In the genomic region with DNA sequence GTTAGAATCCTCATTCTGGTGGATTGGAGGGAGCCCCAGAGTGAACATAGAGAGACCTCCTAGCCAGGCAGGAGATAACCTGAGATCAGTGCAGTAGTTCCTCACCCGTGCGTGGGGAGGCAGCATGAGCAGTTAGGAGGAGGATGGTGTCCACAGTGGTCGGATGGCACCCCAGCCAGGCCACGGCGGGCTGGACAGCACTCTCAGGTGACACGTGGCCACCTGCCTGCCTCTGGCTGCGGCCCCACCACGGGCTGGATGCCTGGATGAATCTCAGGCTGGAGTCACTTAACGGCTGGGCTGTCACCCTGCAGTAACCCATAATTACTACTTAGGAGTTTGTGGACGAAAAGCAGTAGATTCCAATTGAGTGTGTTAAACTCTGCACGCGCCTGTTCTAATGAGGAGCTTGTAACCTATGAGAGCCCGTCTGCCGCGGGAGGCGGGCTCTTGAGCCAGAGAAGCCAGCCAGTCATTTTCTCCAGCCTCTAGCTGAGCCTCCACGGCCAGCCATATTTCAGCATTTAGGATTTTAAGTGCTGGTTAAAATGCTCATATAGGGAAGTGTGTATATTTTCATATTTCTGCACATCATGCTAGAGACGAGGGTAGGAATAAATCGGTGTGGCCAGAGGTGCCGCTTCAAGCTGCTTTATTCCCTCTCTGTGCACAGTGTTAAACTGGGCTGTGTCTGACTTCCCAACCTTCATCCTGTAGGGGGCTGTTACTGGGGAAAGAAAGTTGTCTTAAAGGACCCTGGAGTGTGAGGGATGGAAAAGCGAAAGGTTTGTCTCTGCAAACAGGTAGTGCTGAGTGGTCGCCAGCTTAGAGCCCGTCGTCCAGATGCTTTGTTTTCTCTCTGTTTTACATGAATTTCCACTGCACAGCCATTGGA, we compare ENCODE assay signal across 17 cellular contexts.
A peak's percentile ranks its signal among the peaks of the same experiment; 100 is the strongest.
DNase-seq lines count a peak whose midpoint lies in the region; ATAC-seq, FAIRE-seq and TF ChIP-seq lines count a peak whose summit lies in the region.
"Had no signal": no experiment of that assay in that cellular context is flagged by ENCODE, and none has a peak within 500 bp of the region (broad histone marks: within the 10 kb centered on the region; RNA-seq: fewer than 3 reads in every experiment).

No MANE protein-coding gene starts in this region.

- ATAC-seq in HepG2 (peak; percentile 61), HG03025 (IDR thresholded peaks at IDR 0.05; ENCODE audit: low FRiP score, unreplicated experiment) (no peak), GM21390 (IDR thresholded peaks at IDR 0.05; ENCODE audit: unreplicated experiment) (no peak)
- ATAC-seq in effector memory CD8-positive, alpha-beta T cell (replicated peaks) = no peak
- ATAC-seq: stimulated activated naive CD8-positive, alpha-beta T cell treated with anti-CD3 and anti-CD28 coated beads, Interleukin-15, amount 100 ng/mL, for 72 hours had no signal

- POLR2A ChIA-PET in HEK293T (lab: Yijun Ruan, JAX) = no interaction called here
- POLR2A ChIA-PET in HepG2 (lab: Yijun Ruan, JAX) = no interaction called here

- no TSS peak for BruUV-seq in HepG2 (replicated peaks; lab: Mats Ljungman, UMichigan)

- no peaks in the 10 kb centered on the region for H3K9me3 Mint-ChIP-seq in effector memory CD8-positive, alpha-beta T cell
- H3K9me3 Mint-ChIP-seq: IgD-negative memory B cell; stimulated activated naive CD8-positive, alpha-beta T cell treated with anti-CD3 and anti-CD28 coated beads, Interleukin-15, amount 100 ng/mL, for 72 hours had no signal

- H3K36me3 Mint-ChIP-seq in effector memory CD8-positive, alpha-beta T cell (ENCODE audit: insufficient read depth) = no peaks in the 10 kb centered on the region
- H3K36me3 Mint-ChIP-seq: CD4-positive, CD25-positive, alpha-beta regulatory T cell; IgD-negative memory B cell had no signal

- no peaks in the 10 kb centered on the region for H3K36me3 ChIP-seq in HepG2 (replicated peaks in 1 of 2; ENCODE audit: control insufficient read depth in 1 of 2, insufficient read depth in 2 of 2, low read length in 2 of 2)
- H3K36me3 ChIP-seq: adrenal gland had no signal

- no peak for TF ChIP-seq POLR2A in HepG2 (IDR thresholded peaks at IDR 0.05; ENCODE audit: insufficient read depth in 1 of 2, low read depth in 2 of 2, low read length in 2 of 2)

- TF ChIP-seq RAD21 in HepG2 (CRISPR knock-in tag; IDR thresholded peaks at IDR 0.05) = no peak

- H3K9me3 ChIP-seq in HepG2 (ENCODE audit: low read length) = no peaks in the 10 kb centered on the region
- H3K9me3 ChIP-seq: adrenal gland had no signal

- FAIRE-seq in HepG2 (lab: Jason Lieb, UNC) = no peak
- FAIRE-seq: endothelial cell of umbilical vein, islet of Langerhans had no signal

- H3K27ac ChIP-seq in HepG2 (ENCODE audit: extremely low read length, insufficient read depth, low read length) = no peak overlapping the region
- H3K27ac ChIP-seq: adrenal gland had no signal

- TF ChIP-seq EP300 in HepG2 (IDR thresholded peaks at IDR 0.05; ENCODE audit: low read depth in 2 of 2, low read length in 2 of 2) = no peak
- no peak for TF ChIP-seq EP300 in HepG2 (CRISPR knock-in tag; IDR thresholded peaks at IDR 0.05; ENCODE audit: borderline replicate concordance)

- intact Hi-C loops in HepG2 (cut with micrococcal nuclease; ENCODE audit: unreplicated experiment) = no loop called here

- H3K27me3 Mint-ChIP-seq in effector memory CD8-positive, alpha-beta T cell = peaks cover 14 to 56% of the 10 kb centered on the region in 2 donors
- H3K27me3 Mint-ChIP-seq: CD4-positive, CD25-positive, alpha-beta regulatory T cell had no signal

- in situ Hi-C loops in HepG2 (cut with HindIII; ENCODE audit: extremely low pct_ligation_motif_present, low pct_unique_long_range_greater_than_20kb) = no loop called here

- H3K79me2 ChIP-seq in HepG2 (ENCODE audit: insufficient read depth, low read length) = no peaks in the 10 kb centered on the region

- WGBS in HepG2 (ENCODE audit: low lambda C conversion rate) = 13% methylated on average over 20 of the region's 24 CpGs

- no peaks in the 10 kb centered on the region for H3K4me1 ChIP-seq in HepG2 (ENCODE audit: insufficient read depth, low read length)

- no peak overlapping the region for H3K9ac ChIP-seq in HepG2 (ENCODE audit: insufficient read depth, low read depth, low read length)

- CTCF ChIA-PET in HEK293T (lab: Yijun Ruan, JAX) (interaction anchor here (0.5 to 1.3 kb wide), 12 partner anchors 13 to 628 kb away, joined by 3 to 4 read pairs (median 3); no protein-coding TSS in a partner anchor), HepG2 (lab: Yijun Ruan, JAX; ENCODE audit: low intra/inter-chr PET ratio, low total read pairs) (no interaction called here)

- no peak overlapping the region for H3K4me2 ChIP-seq in HepG2 (ENCODE audit: low read depth, low read length)

- no peaks in the 10 kb centered on the region; the same call in 1 of the 2 replicates for H4K20me1 ChIP-seq in HepG2 (ENCODE audit: insufficient read depth, low read length)

- H3K4me1 Mint-ChIP-seq in effector memory CD8-positive, alpha-beta T cell (ENCODE audit: low read depth in 2 of 2) = no peaks in the 10 kb centered on the region
- H3K4me1 Mint-ChIP-seq: CD4-positive, CD25-positive, alpha-beta regulatory T cell; IgD-negative memory B cell; stimulated activated naive CD8-positive, alpha-beta T cell treated with anti-CD3 and anti-CD28 coated beads, Interleukin-15, amount 100 ng/mL, for 72 hours had no signal

- H3K27ac Mint-ChIP-seq in effector memory CD8-positive, alpha-beta T cell = no peak overlapping the region
- H3K27ac Mint-ChIP-seq: CD4-positive, CD25-positive, alpha-beta regulatory T cell; IgD-negative memory B cell; stimulated activated naive CD8-positive, alpha-beta T cell treated with anti-CD3 and anti-CD28 coated beads, Interleukin-15, amount 100 ng/mL, for 72 hours had no signal

- no peak overlapping the region for H3K4me3 Mint-ChIP-seq in effector memory CD8-positive, alpha-beta T cell
- H3K4me3 Mint-ChIP-seq: CD4-positive, CD25-positive, alpha-beta regulatory T cell; IgD-negative memory B cell; stimulated activated naive CD8-positive, alpha-beta T cell treated with anti-CD3 and anti-CD28 coated beads, Interleukin-15, amount 100 ng/mL, for 72 hours had no signal

- no peak overlapping the region for H3K4me3 ChIP-seq in HepG2 (replicated peaks in 1 of 3; ENCODE audit: insufficient read depth in 1 of 3, low read depth in 2 of 3, low read length in 3 of 3)
- H3K4me3 ChIP-seq: adrenal gland had no signal

- H2AFZ ChIP-seq in HepG2 (ENCODE audit: low read length) = no peak overlapping the region

- DNase-seq in AG08395 (ENCODE audit: low spot score) (peak; percentile 35), HEK293T (ENCODE audit: extremely low spot score) (peak; percentile 77), SK-N-DZ (ENCODE audit: low spot score) (peak; percentile 80), HepG2 (ENCODE audit: low spot score) (no peak), NOMO-1 (lab: John Stamatoyannopoulos, UW; ENCODE audit: unreplicated experiment in 2 of 2) (no peak)
- no peak for DNase-seq in effector memory CD8-positive, alpha-beta T cell
- DNase-seq: activated CD8-positive, alpha-beta memory T cell treated with anti-CD3 and anti-CD28 coated beads, Interleukin-2, amount 50 U/mL, for 4 hours; adrenal gland; CD4-positive, CD25-positive, alpha-beta regulatory T cell; stimulated activated CD4-positive, alpha-beta T cell treated with anti-CD3 and anti-CD28 coated beads, Interleukin-2, amount 100 ng/mL, for 48 hours; stimulated activated naive CD8-positive, alpha-beta T cell treated with anti-CD3 and anti-CD28 coated beads, Interleukin-15, amount 100 ng/mL, for 72 hours; T-helper 1 cell had no signal

- peaks cover 22 to 88% of the 10 kb centered on the region in 2 experiments for H3K27me3 ChIP-seq in HepG2 (ENCODE audit: control insufficient read depth in 1 of 2, insufficient read depth in 2 of 2, low read length in 2 of 2)
- H3K27me3 ChIP-seq: adrenal gland had no signal

- peak; percentile 45 for TF ChIP-seq CTCF in HepG2 (CRISPR knock-in tag; IDR thresholded peaks at IDR 0.05)

TF ChIP-seq in HEK293T, 16 proteins besides CTCF, POLR2A, EP300 and RAD21:
- TF ChIP-seq, protein P1, sequence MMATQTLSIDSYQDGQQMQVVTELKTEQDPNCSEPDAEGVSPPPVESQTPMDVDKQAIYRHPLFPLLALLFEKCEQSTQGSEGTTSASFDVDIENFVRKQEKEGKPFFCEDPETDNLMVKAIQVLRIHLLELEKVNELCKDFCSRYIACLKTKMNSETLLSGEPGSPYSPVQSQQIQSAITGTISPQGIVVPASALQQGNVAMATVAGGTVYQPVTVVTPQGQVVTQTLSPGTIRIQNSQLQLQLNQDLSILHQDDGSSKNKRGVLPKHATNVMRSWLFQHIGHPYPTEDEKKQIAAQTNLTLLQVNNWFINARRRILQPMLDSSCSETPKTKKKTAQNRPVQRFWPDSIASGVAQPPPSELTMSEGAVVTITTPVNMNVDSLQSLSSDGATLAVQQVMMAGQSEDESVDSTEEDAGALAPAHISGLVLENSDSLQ (IDR thresholded peaks at IDR 0.05) = peak; percentile 47; the same call in 1 of the 2 replicates
- peak; percentile 68; the same call in 1 of the 2 replicates for TF ChIP-seq L3MBTL2 (conservative IDR thresholded peaks at IDR 0.05)
- TF ChIP-seq FOXA1 (IDR thresholded peaks at IDR 0.05) = no peak

TF ChIP-seq in HepG2, 621 proteins besides CTCF, POLR2A, EP300 and RAD21:
- peak; percentile 36; the same call in 1 of the 2 replicates for TF ChIP-seq STAG1 (CRISPR knock-in tag; IDR thresholded peaks at IDR 0.05)
- TF ChIP-seq EZH2 (conservative IDR thresholded peaks at IDR 0.05; ENCODE audit: low read depth, low read length) = peak; percentile 44; the same call in 1 of the 2 replicates
- no peak for TF ChIP-seq REPIN1 (CRISPR knock-in tag; IDR thresholded peaks at IDR 0.05; ENCODE audit: borderline replicate concordance, low read depth)

Comparison
In these comparisons a context has a peak if more than half of its experiments do, and no peak if none do; other contexts are left out.
1. DNase-seq: peak in AG08395 (single experiment), HEK293T (single experiment) and SK-N-DZ (single experiment); none in HepG2 (single experiment), effector memory CD8-positive, alpha-beta T cell (0 of 3) and NOMO-1 (0 of 2).